In genomic region chr5:175382171-175382570, GRCh38 we compare ENCODE assay signal across 1 cellular context.
TF ChIP-seq lines count a peak whose summit lies in the region.

No MANE protein-coding gene starts in this region.

TF ChIP-seq in WTC11, 78 proteins besides CTCF, POLR2A, EP300 and RAD21 (continued from another document):
- no peak for TF ChIP-seq FOXP4 (CRISPR knock-in tag; IDR thresholded peaks at IDR 0.05)
- TF ChIP-seq FOXK1 (CRISPR knock-in tag; IDR thresholded peaks at IDR 0.05): no peak
- no peak for TF ChIP-seq NR1H2 (CRISPR knock-in tag; IDR thresholded peaks at IDR 0.05)
